Comparison of ENCODE assay signal across 20 cellular contexts in the genomic region with DNA sequence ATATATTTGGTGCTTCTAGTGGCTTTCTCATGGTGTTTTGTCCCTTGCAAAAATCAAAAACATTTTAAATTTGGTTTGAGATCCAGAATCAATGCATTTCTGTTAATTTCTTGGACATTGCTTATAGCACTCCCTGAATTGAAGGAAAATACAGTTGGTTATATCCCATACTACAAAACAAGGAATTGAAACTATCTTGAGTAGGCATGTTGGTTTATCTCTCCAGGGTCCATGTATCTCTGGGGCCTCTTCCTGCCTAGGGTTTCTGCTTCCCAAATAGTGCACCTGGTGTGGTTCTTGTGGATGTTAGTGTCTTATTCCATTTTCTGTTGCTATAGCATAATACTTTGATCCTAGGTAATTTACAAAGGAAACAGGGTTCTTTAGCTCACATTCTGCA.
"Had no signal": no experiment of that assay in that cellular context is flagged by ENCODE, and none has a peak within 500 bp of the region (broad histone marks: within the 10 kb centered on the region; RNA-seq: fewer than 3 reads in every experiment).

No MANE protein-coding gene starts in this region.

- H3K9me3 Mint-ChIP-seq: effector memory CD8-positive, alpha-beta T cell; natural killer cell; neural crest cell had no signal

- H3K4me1 ChIP-seq: gastrocnemius medialis, sigmoid colon had no signal

- H3K27me3 Mint-ChIP-seq: effector memory CD8-positive, alpha-beta T cell had no signal

- H3K36me3 ChIP-seq: esophagus muscularis mucosa, gastrocnemius medialis, heart right ventricle, right atrium auricular region, sigmoid colon had no signal

- H3K4me3 ChIP-seq: esophagus muscularis mucosa, gastrocnemius medialis, heart right ventricle, mucosa of descending colon, right atrium auricular region, sigmoid colon, skin epidermis had no signal

- H3K4me3 Mint-ChIP-seq: effector memory CD8-positive, alpha-beta T cell; natural killer cell; neural crest cell had no signal

- H3K4me1 Mint-ChIP-seq: neural crest cell had no signal

- DNase-seq: cortex of kidney; effector memory CD8-positive, alpha-beta T cell; gastrocnemius medialis; heart right ventricle; hypothalamus; kidney glomerular epithelial cell; mammary epithelial cell; mucosa of descending colon; natural killer cell; posterior cingulate gyrus; sigmoid colon; stimulated activated CD4-positive, alpha-beta T cell treated with anti-CD3 and anti-CD28 coated beads, Interleukin-2, amount 100 ng/mL, for 24 hours; stimulated activated CD4-positive, alpha-beta T cell treated with anti-CD3 and anti-CD28 coated beads, Interleukin-4, amount 100 ng/mL, for 4 hours; stimulated activated naive CD4-positive, alpha-beta T cell treated with Interleukin-2 at 50 U/mL for 16 hours; trophoblast cell had no signal

- ATAC-seq: effector memory CD8-positive, alpha-beta T cell; gastrocnemius medialis; heart right ventricle; natural killer cell had no signal

- H3K9me3 ChIP-seq: esophagus muscularis mucosa, gastrocnemius medialis, mucosa of descending colon, right atrium auricular region, sigmoid colon had no signal

- H3K27ac Mint-ChIP-seq: effector memory CD8-positive, alpha-beta T cell; natural killer cell had no signal

- H3K27me3 ChIP-seq: esophagus muscularis mucosa, gastrocnemius medialis, heart right ventricle, right atrium auricular region, sigmoid colon had no signal

- H3K36me3 Mint-ChIP-seq: natural killer cell had no signal

- H3K27ac ChIP-seq: epithelial cell of prostate, esophagus muscularis mucosa, gastrocnemius medialis, heart right ventricle, right atrium auricular region, sigmoid colon, skin epidermis had no signal
